ENCODE assay signal across 20 cellular contexts in the genomic region with DNA sequence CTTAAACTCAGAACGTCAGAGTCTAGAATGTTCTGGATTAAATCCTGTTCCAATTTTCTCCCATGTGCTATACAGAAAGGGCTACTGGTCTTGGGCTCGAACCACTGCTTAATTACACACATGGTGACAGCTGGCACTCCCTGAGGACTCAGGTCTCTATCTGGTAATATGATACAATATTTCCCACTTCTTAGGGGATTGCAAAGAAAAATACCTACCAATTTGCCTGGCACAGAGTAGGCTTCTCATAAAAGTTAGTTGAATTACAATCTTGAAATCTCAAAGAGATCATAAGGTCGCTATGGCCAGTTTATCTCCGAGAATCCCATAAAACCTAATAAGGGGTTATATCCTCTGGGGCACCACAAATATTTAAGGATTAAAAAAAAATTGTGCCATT. TPM values are rescaled to one million over a fixed set of nuclear protein-coding genes. Genes with fewer than 3 reads are reported as not detected.
"Had no signal": no experiment of that assay in that cellular context is flagged by ENCODE, and none has a peak within 500 bp of the region (broad histone marks: within the 10 kb centered on the region; RNA-seq: fewer than 3 reads in every experiment).

No MANE protein-coding gene starts in this region.

- ATAC-seq: activated naive CD4-positive, alpha-beta T cell treated with anti-CD3 and anti-CD28 coated beads, Interleukin-2, amount 50 U/mL, for 72 hours; gastrocnemius medialis; heart right ventricle; psoas muscle; right cardiac atrium had no signal

- DNase-seq: activated CD4-positive, CD25-positive, alpha-beta regulatory T cell treated with anti-CD3 and anti-CD28 coated beads, Interleukin-2, amount 50 U/mL, for 72 hours; activated CD8-positive, alpha-beta memory T cell treated with anti-CD3 and anti-CD28 coated beads for 24 hours; activated gamma-delta T cell treated with Interleukin-2 at 50 U/mL for 16 hours; adrenal gland; cerebellar nuclear complex; cortex of kidney; effector CD4-positive, alpha-beta T cell; gastrocnemius medialis; heart right ventricle; left ventricle myocardium inferior; midbrain; psoas muscle; right cardiac atrium; small intestine; stimulated activated CD4-positive, alpha-beta T cell treated with anti-CD3 and anti-CD28 coated beads, Interleukin-4, amount 100 ng/mL, for 1 hour; stomach; testis had no signal

- H3K27me3 ChIP-seq: gastrocnemius medialis, stomach, testis had no signal

- H3K4me1 ChIP-seq: adrenal gland, breast epithelium, gastrocnemius medialis, heart right ventricle, left ventricle myocardium inferior, psoas muscle, stomach, testis had no signal

- H3K36me3 ChIP-seq: adrenal gland, breast epithelium, gastrocnemius medialis, heart right ventricle, left ventricle myocardium inferior, stomach had no signal

- H3K9me3 ChIP-seq: adrenal gland, breast epithelium, gastrocnemius medialis, heart right ventricle, left ventricle myocardium inferior, psoas muscle, stomach, testis had no signal

- H3K4me3 ChIP-seq: adrenal gland, breast epithelium, gastrocnemius medialis, heart right ventricle, left ventricle myocardium inferior, psoas muscle, stomach, testis had no signal

- H3K27ac ChIP-seq: adrenal gland, breast epithelium, gastrocnemius medialis, heart right ventricle, left ventricle myocardium inferior, psoas muscle, stomach, testis had no signal

RNA-seq across cellular contexts. Expression of gene GPM6B, which starts 8.6 kb away (rescaled TPM):
- total RNA-seq: activated naive CD4-positive, alpha-beta T cell treated with anti-CD3 and anti-CD28 coated beads, Interleukin-2, amount 50 U/mL, for 72 hours; activated T-helper 1 cell treated with anti-CD3 and anti-CD28 coated beads, Interleukin-12 subunit alpha, Interleukin-12 subunit beta, Interleukin-2, Interleukin-4 antibody, amounts not matched to agents 30 ng/mL and 10 ng/mL and 1 ng/mL, durations not matched to agents 14 hours and 24 hours and 36 hours had no signal
